ENCODE assay signal across 8 cellular contexts in the genomic region with DNA sequence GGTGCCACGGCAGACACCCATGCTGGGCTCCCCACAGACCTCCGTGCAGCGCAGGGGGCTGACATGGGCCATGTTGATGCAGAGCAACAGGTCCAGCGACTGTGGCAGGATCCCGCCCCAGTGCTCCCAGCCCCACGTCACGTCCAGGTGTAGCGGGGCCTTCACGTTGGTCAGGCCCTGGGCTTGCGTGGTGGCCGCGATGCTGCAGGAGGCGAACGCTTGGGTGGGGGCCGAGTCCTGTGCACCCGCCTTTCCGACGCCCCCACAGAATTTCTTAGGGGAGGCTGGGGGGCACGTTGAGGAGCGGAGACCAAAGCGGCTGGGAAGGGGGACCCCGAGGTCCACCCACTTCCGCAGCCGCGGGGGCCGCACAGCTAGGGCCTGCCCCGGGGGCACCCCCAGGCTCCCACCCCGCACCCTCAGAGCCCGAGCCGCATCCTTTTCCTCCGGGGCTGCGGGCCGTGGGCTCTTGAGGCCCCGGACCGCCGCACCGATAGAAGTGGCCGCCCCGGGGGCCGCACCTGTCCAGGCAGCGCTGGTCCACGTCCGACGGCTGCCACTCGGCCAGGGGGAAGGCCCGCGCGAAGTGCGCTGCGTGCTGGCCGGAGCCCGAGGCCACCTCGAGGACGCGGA. TPM values are rescaled to one million over a fixed set of nuclear protein-coding genes. Genes with fewer than 3 reads are reported as not detected.
A peak's percentile ranks its signal among the peaks of the same experiment; 100 is the strongest.
DNase-seq lines count a peak whose midpoint lies in the region; ATAC-seq and TF ChIP-seq lines count a peak whose summit lies in the region.

No MANE protein-coding gene starts in this region.

- DNase-seq in right lobe of liver (no peak), upper lobe of right lung (no peak), DMS153 (lab: John Stamatoyannopoulos, UW) (no peak), NCI-H2029 (lab: John Stamatoyannopoulos, UW) (no peak), SHP77 (lab: John Stamatoyannopoulos, UW) (no peak)

- WGBS in right lobe of liver (ENCODE audit: insufficient coverage, low coverage, low lambda C conversion rate, missing lambda C conversion rate), result 20% methylated on average over 1 of the region's 55 CpGs

- TF ChIP-seq CTCF in right lobe of liver (IDR thresholded peaks at IDR 0.05) (peak in 1 of 4 donors; percentile 3), upper lobe of right lung (IDR thresholded peaks at IDR 0.05) (peak; percentile 19)

- TF ChIP-seq POLR2A in right lobe of liver (IDR thresholded peaks at IDR 0.05), result no peak

- peak overlapping the region; percentile 73 to 83 (median 77) for H3K4me3 ChIP-seq in right lobe of liver
- peak overlapping the region; percentile 93 for H3K4me3 ChIP-seq in upper lobe of right lung

- peak; percentile 10 for ATAC-seq in GM18511 (IDR thresholded peaks at IDR 0.05; ENCODE audit: unreplicated experiment)
- ATAC-seq in HG03378 (IDR thresholded peaks at IDR 0.05; ENCODE audit: unreplicated experiment), result peak; percentile 14
- ATAC-seq in right lobe of liver, result no peak
- no peak for ATAC-seq in upper lobe of right lung

- H3K4me1 ChIP-seq in right lobe of liver (peaks cover 0 to 21% (median 3%) of the 10 kb centered on the region in 4 donors), upper lobe of right lung (peaks cover 13% of the 10 kb centered on the region)

- H3K36me3 ChIP-seq in right lobe of liver, result no peaks in the 10 kb centered on the region
- H3K36me3 ChIP-seq in upper lobe of right lung, result no peaks in the 10 kb centered on the region

- no peaks in the 10 kb centered on the region for H3K9me3 ChIP-seq in right lobe of liver
- H3K9me3 ChIP-seq in upper lobe of right lung, result no peaks in the 10 kb centered on the region

- peak overlapping the region; percentile 81 for H3K27ac ChIP-seq in angular gyrus (ENCODE audit: low read depth, low read length)
- peak overlapping the region in 2 of 3 donors; percentile 93 to 96 for H3K27ac ChIP-seq in right lobe of liver
- peak overlapping the region; percentile 93 for H3K27ac ChIP-seq in upper lobe of right lung

- intact Hi-C loops in right lobe of liver (cut with DNase I) (loop anchor here in 1 of 2 donors (10.0 kb wide), 1 partner anchor 51 kb away; no protein-coding TSS in a partner anchor), upper lobe of right lung (cut with DNase I) (no loop called here)

- no peaks in the 10 kb centered on the region for H3K27me3 ChIP-seq in right lobe of liver
- no peaks in the 10 kb centered on the region for H3K27me3 ChIP-seq in upper lobe of right lung

RNA-seq across cellular contexts. Expression of a gene that starts 0.4 kb away (rescaled TPM):
- 100 to 1,000 TPM in 1 of 6 experiments, 10 to 100 TPM in 5; 22.7 to 126 (median 32.6) TPM for total RNA-seq in right lobe of liver
- 53.5 TPM for total RNA-seq in upper lobe of right lung

RNA-seq across cellular contexts. Expression of a gene that starts 4.9 kb away (rescaled TPM):
- total RNA-seq in right lobe of liver (under 1 TPM; 0.43 to 0.70 (median 0.56) TPM), upper lobe of right lung (1.5 TPM)

RNA-seq across cellular contexts. Expression of a gene that starts 5.9 kb away (rescaled TPM):
- total RNA-seq in right lobe of liver (100 to 1,000 TPM in 2 of 6 experiments, 10 to 100 TPM in 4; 48.8 to 130 (median 76.7) TPM), upper lobe of right lung (57.9 TPM)

RNA-seq across cellular contexts. Expression of a gene that starts 13.5 kb away (rescaled TPM):
- total RNA-seq in right lobe of liver (10 to 100 TPM in 4 of 6 experiments, 1 to 10 TPM in 2; 7.2 to 18.1 (median 11.8) TPM), upper lobe of right lung (23.2 TPM)

RNA-seq across cellular contexts. Expression of a gene that starts 32.2 kb away (rescaled TPM):
- total RNA-seq in right lobe of liver (10 to 100 TPM; 28.5 to 44.8 (median 40.3) TPM), upper lobe of right lung (92.5 TPM)

Comparison
In these comparisons a context has a peak if more than half of its experiments do, and no peak if none do; other contexts are left out.
1. ATAC-seq: peak in GM18511 (single experiment) and HG03378 (single experiment); none in right lobe of liver (0 of 4) and upper lobe of right lung (single experiment).
2. Peak in every context shown above with its lines, with median percentiles within 50 percentile points of each other: H3K27ac ChIP-seq.